1 cellular context compared by ENCODE assay signal in the genomic region with DNA sequence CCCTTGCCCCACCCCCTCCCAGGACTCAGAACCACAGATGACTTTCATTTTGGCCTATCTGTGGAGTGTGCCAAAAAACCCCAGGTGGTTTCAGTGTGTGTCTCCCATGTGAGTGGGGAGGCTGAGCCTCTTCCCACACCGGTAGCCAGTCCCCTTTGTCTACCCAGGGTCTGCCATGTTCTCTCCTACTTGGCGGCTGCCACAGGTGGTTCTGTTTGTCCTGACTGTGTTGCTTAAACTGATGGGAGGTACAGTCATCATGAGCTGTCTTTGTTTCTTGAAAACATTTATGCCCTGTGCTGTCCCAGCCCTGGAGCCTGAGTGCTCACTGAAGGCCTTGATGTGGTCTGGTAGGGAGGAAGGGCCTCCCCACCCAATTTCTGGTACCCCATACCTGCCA.
TF ChIP-seq lines count a peak whose summit lies in the region.

No MANE protein-coding gene starts in this region.

TF ChIP-seq in GM23338, 12 proteins besides CTCF, POLR2A, EP300 and RAD21 (continued from another document):
- TF ChIP-seq, protein P1, sequence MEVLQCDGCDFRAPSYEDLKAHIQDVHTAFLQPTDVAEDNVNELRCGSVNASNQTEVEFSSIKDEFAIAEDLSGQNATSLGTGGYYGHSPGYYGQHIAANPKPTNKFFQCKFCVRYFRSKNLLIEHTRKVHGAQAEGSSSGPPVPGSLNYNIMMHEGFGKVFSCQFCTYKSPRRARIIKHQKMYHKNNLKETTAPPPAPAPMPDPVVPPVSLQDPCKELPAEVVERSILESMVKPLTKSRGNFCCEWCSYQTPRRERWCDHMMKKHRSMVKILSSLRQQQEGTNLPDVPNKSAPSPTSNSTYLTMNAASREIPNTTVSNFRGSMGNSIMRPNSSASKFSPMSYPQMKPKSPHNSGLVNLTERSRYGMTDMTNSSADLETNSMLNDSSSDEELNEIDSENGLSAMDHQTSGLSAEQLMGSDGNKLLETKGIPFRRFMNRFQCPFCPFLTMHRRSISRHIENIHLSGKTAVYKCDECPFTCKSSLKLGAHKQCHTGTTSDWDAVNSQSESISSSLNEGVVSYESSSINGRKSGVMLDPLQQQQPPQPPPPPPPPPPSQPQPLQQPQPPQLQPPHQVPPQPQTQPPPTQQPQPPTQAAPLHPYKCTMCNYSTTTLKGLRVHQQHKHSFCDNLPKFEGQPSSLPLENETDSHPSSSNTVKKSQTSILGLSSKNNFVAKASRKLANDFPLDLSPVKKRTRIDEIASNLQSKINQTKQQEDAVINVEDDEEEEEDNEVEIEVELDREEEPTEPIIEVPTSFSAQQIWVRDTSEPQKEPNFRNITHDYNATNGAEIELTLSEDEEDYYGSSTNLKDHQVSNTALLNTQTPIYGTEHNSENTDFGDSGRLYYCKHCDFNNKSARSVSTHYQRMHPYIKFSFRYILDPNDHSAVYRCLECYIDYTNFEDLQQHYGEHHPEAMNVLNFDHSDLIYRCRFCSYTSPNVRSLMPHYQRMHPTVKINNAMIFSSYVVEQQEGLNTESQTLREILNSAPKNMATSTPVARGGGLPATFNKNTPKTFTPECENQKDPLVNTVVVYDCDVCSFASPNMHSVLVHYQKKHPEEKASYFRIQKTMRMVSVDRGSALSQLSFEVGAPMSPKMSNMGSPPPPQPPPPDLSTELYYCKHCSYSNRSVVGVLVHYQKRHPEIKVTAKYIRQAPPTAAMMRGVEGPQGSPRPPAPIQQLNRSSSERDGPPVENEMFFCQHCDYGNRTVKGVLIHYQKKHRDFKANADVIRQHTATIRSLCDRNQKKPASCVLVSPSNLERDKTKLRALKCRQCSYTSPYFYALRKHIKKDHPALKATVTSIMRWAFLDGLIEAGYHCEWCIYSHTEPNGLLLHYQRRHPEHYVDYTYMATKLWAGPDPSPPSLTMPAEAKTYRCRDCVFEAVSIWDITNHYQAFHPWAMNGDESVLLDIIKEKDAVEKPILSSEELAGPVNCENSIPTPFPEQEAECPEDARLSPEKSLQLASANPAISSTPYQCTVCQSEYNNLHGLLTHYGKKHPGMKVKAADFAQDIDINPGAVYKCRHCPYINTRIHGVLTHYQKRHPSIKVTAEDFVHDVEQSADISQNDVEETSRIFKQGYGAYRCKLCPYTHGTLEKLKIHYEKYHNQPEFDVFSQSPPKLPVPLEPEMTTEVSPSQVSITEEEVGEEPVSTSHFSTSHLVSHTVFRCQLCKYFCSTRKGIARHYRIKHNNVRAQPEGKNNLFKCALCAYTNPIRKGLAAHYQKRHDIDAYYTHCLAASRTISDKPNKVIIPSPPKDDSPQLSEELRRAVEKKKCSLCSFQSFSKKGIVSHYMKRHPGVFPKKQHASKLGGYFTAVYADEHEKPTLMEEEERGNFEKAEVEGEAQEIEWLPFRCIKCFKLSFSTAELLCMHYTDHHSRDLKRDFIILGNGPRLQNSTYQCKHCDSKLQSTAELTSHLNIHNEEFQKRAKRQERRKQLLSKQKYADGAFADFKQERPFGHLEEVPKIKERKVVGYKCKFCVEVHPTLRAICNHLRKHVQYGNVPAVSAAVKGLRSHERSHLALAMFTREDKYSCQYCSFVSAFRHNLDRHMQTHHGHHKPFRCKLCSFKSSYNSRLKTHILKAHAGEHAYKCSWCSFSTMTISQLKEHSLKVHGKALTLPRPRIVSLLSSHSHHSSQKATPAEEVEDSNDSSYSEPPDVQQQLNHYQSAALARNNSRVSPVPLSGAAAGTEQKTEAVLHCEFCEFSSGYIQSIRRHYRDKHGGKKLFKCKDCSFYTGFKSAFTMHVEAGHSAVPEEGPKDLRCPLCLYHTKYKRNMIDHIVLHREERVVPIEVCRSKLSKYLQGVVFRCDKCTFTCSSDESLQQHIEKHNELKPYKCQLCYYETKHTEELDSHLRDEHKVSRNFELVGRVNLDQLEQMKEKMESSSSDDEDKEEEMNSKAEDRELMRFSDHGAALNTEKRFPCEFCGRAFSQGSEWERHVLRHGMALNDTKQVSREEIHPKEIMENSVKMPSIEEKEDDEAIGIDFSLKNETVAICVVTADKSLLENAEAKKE (CRISPR knock-in tag; IDR thresholded peaks at IDR 0.05): no peak
TF ChIP-seq in GM23338: peak in this region for 0.
